24 cellular contexts compared by ENCODE assay signal in genomic region chr6:17066610-17067009, GRCh38. TPM values are rescaled to one million over a fixed set of nuclear protein-coding genes. Genes with fewer than 3 reads are reported as not detected.
"Had no signal": no experiment of that assay in that cellular context is flagged by ENCODE, and none has a peak within 500 bp of the region (broad histone marks: within the 10 kb centered on the region; RNA-seq: fewer than 3 reads in every experiment).

No MANE protein-coding gene starts in this region.

- ATAC-seq: activated CD4-positive, CD25-positive, alpha-beta regulatory T cell treated with anti-CD3 and anti-CD28 coated beads, Interleukin-2, amount 50 U/mL, for 24 hours; activated CD8-positive, alpha-beta T cell treated with anti-CD3 and anti-CD28 coated beads, Interleukin-2, amount 10 ng/mL, durations not matched to agents 7 days and 5 days; PC-3 had no signal

- H3K27ac ChIP-seq: adrenal gland, breast epithelium had no signal

- H3K36me3 ChIP-seq: adrenal gland, breast epithelium, MG63 had no signal

- H3K4me1 ChIP-seq: adrenal gland, breast epithelium had no signal

- H3K27me3 ChIP-seq: adrenal gland, breast epithelium, MG63 had no signal

- DNase-seq: activated CD4-positive, alpha-beta T cell treated with anti-CD3 and anti-CD28 coated beads for 48 hours; activated CD4-positive, alpha-beta T cell treated with anti-CD3 and anti-CD28 coated beads, Interleukin-2, amount 50 U/mL, for 4 hours; activated CD8-positive, alpha-beta memory T cell treated with anti-CD3 and anti-CD28 coated beads, Interleukin-2, amount 50 U/mL, for 48 hours; activated CD8-positive, alpha-beta T cell treated with anti-CD3 and anti-CD28 coated beads, Interleukin-2, amount 10 ng/mL, durations not matched to agents 7 days and 5 days; activated naive CD4-positive, alpha-beta T cell treated with anti-CD3 and anti-CD28 coated beads, Interleukin-2, amount 50 U/mL, for 16 hours; activated naive CD8-positive, alpha-beta T cell treated with anti-CD3 and anti-CD28 coated beads, Interleukin-2, amount 10 ng/mL, durations not matched to agents 7 days and 5 days; activated T-cell treated with anti-CD3 and anti-CD28 coated beads, Interleukin-2, amount 50 U/mL, for 1 hour; adrenal gland; aorta; central memory CD4-positive, alpha-beta T cell; MG63; MV-4-11; NCI-H1092 treated with DMSO at 0.1 percent for 48 hours; NCI-H1417 treated with DMSO at 0.1 percent for 48 hours; NCI-H1694; NCI-H2081; NCI-H510A treated with DMSO at 0.1 percent for 48 hours; NCI-H69; PC-3; SHP77 treated with DMSO at 0.1 percent for 48 hours had no signal

- H3K9me3 ChIP-seq: adrenal gland, MG63 had no signal

- H3K4me3 ChIP-seq: adrenal gland, breast epithelium, MG63 had no signal

RNA-seq across cellular contexts. Expression of gene STMND1, which starts 35.2 kb away (rescaled TPM):
- total RNA-seq: activated CD8-positive, alpha-beta T cell treated with anti-CD3 and anti-CD28 coated beads, Interleukin-2, amount 10 ng/mL, durations not matched to agents 7 days and 5 days; activated naive CD8-positive, alpha-beta T cell treated with anti-CD3 and anti-CD28 coated beads, Interleukin-2, amount 10 ng/mL, durations not matched to agents 7 days and 5 days; adrenal gland; aorta; chondrocyte; PC-3; SK-MEL-5 had no signal
- polyA plus RNA-seq: adrenal gland, aorta had no signal
